Comparison of ENCODE assay signal across 8 cellular contexts in the genomic region with DNA sequence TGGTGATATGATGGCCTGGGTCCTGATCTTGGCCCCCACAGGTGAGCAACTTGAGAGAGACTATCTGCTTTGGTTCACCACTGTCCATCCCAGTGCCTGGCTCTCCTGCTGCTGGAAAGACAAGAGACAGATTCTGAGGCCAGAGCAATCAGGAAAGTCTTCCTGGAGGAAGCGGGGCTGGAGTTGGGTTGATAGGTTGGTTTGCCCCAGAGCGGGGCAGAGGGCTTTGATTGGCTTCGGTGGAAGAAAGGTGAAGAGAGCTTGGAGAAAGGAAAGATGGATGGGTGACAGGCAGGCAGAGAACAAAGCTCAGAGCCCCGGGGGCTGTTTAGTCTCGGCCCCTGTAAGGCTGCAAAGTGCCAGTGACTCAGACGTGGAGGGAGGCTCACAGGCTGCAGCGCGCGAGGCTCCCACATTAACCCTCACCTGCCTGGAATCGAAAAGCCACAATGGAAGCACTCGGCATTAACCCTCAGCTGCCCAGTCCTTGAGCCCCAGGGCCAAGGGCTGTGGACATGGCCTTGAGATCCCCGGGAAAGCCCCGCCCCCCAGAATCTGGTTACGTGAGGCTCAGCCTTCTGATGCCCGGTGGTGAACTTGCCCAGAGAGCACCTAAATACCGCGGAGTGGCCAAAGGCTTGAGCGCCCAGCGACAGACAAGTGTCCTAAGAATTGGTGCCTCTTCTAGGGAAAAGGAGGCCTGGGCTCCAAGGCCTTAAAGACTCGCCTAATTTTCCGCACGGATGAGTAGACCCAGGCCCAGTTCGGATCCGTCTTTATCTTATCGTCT. TPM values are rescaled to one million over a fixed set of nuclear protein-coding genes. Genes with fewer than 3 reads are reported as not detected.
DNase-seq lines count a peak whose midpoint lies in the region; ATAC-seq and TF ChIP-seq lines count a peak whose summit lies in the region.

No MANE protein-coding gene starts in this region.

- no peaks in the 10 kb centered on the region for H3K36me3 Mint-ChIP-seq in MCF 10A (ENCODE audit: insufficient read depth, unreplicated experiment)

- no peaks in the 10 kb centered on the region for H3K9me3 Mint-ChIP-seq in MCF 10A (ENCODE audit: unreplicated experiment)

- peak overlapping the region; percentile 60 for H3K4me3 Mint-ChIP-seq in MCF 10A (ENCODE audit: unreplicated experiment)

- H3K27ac ChIP-seq in temporal lobe (ENCODE audit: low read depth, low read length) = peak overlapping the region; percentile 97

- no peaks in the 10 kb centered on the region for H3K4me1 Mint-ChIP-seq in MCF 10A (ENCODE audit: insufficient read depth, unreplicated experiment)

- POLR2A ChIA-PET in MCF 10A (lab: Yijun Ruan, JAX) = interaction anchor here (1.2 to 1.3 kb wide), 2 partner anchors 37 to 94 kb away, joined by 3 to 4 read pairs; a partner anchor contains a TSS

- DNase-seq in COLO668 (lab: John Stamatoyannopoulos, UW; ENCODE audit: unreplicated experiment) (peak; percentile 77), M059J (ENCODE audit: low read depth) (peak; percentile 81), MCF 10A (ENCODE audit: unreplicated experiment) (peak; percentile 64), left kidney (ENCODE audit: low read depth, low spot score) (peak; percentile 80), posterior vena cava (ENCODE audit: low spot score) (no peak)
- no peak for DNase-seq in stimulated activated CD4-positive, alpha-beta T cell treated with anti-CD3 and anti-CD28 coated beads, Interleukin-15, amount 100 ng/mL, for 24 hours

- intact Hi-C loops in MCF 10A (cut with micrococcal nuclease) = loop anchor here (5.0 kb wide), 1 partner anchor 156 kb away; a partner anchor contains a TSS
- intact Hi-C loops in posterior vena cava (cut with DNase I) = loop anchor here in 1 of 2 donors (10.0 kb wide), 1 partner anchor 63 kb away; no protein-coding TSS in a partner anchor

- CTCF ChIA-PET in MCF 10A (lab: Yijun Ruan, JAX) = interaction anchor here (0.6 to 1.4 kb wide), 6 partner anchors 16 to 657 kb away, joined by 3 to 4 read pairs (median 3); no protein-coding TSS in a partner anchor

- no peak for ATAC-seq in GM18858 (IDR thresholded peaks at IDR 0.05; ENCODE audit: unreplicated experiment)

- no peak overlapping the region for H3K27ac Mint-ChIP-seq in MCF 10A (ENCODE audit: low read depth, unreplicated experiment)

- BruUV-seq in MCF 10A (replicated peaks; lab: Mats Ljungman, UMichigan) = no TSS peak

- H3K27me3 Mint-ChIP-seq in MCF 10A (ENCODE audit: insufficient read depth, unreplicated experiment) = no peaks in the 10 kb centered on the region

- no peak for TF ChIP-seq CTCF in MCF 10A (IDR thresholded peaks at IDR 0.05; ENCODE audit: unreplicated experiment)

RNA-seq across cellular contexts. Expression of a gene that starts 1.0 kb away (rescaled TPM):
- total RNA-seq in M059J (2014; rRNA removed; shearing (Covaris generic)) = 27.5 and 34.3 TPM in 2 replicates
- total RNA-seq in MCF 10A (2022) (6.7 and 9.6 TPM in 2 replicates), temporal lobe (42.5 TPM), posterior vena cava (10 to 100 TPM; 26.7 to 28.4 TPM)

Comparison
In these comparisons a context has a peak if more than half of its experiments do, and no peak if none do; other contexts are left out.
1. DNase-seq: peak in COLO668 (single experiment), M059J (single experiment), MCF 10A (single experiment) and left kidney (single experiment); none in posterior vena cava (single experiment) and stimulated activated CD4-positive, alpha-beta T cell treated with anti-CD3 and anti-CD28 coated beads, Interleukin-15, amount 100 ng/mL, for 24 hours (single experiment).